Comparison of ENCODE assay signal across 20 cellular contexts in genomic region chr22:22711532-22711913, GRCh38.
DNase-seq lines count a peak whose midpoint lies in the region; TF ChIP-seq lines count a peak whose summit lies in the region.
"Had no signal": no experiment of that assay in that cellular context is flagged by ENCODE, and none has a peak within 500 bp of the region (broad histone marks: within the 10 kb centered on the region; RNA-seq: fewer than 3 reads in every experiment).

No MANE protein-coding gene starts in this region.

- in situ Hi-C loops in KBM-7 (cut with MboI; ENCODE audit: low pct_unique_long_range_greater_than_20kb, low sequenced_read_pairs): no loop called here

- H3K4me2 ChIP-seq in BLaER1 treated with 17β-estradiol and CSF1 and Interleukin-3, amounts not matched to agents 10 nM and 100 nM: peak overlapping the region in 7 of 11 experiments; percentile 57 to 81 (median 77); a peak in 12 of 22 replicates
- H3K4me2 ChIP-seq in Loucy (ENCODE audit: low read depth, low read length, poor library complexity, severe bottlenecking) (peak overlapping the region; percentile 54), skeletal muscle satellite cell (ENCODE audit: low read length) (peak overlapping the region; percentile 54)

- H3K36me3 ChIP-seq in BLaER1 treated with 17β-estradiol and CSF1 and Interleukin-3, amounts not matched to agents 10 nM and 100 nM: no peaks in the 10 kb centered on the region
- H3K36me3 ChIP-seq in Loucy (ENCODE audit: insufficient read depth, low read length): no peaks in the 10 kb centered on the region
- H3K36me3 ChIP-seq in skeletal muscle satellite cell (ENCODE audit: insufficient read depth, low read length): no peaks in the 10 kb centered on the region
- H3K36me3 ChIP-seq: gastroesophageal sphincter, pancreas, transverse colon had no signal

- H3K9me2 ChIP-seq in Loucy (replicated peaks; ENCODE audit: low read depth, low read length): no peaks in the 10 kb centered on the region

- no peak overlapping the region for H2AFZ ChIP-seq in Loucy (ENCODE audit: low read length)

- H3K27me3 ChIP-seq in BLaER1 treated with 17β-estradiol and CSF1 and Interleukin-3, amounts not matched to agents 10 nM and 100 nM: no peaks in the 10 kb centered on the region
- no peaks in the 10 kb centered on the region for H3K27me3 ChIP-seq in Loucy (ENCODE audit: insufficient read depth, low read length, poor library complexity, severe bottlenecking)
- no peaks in the 10 kb centered on the region for H3K27me3 ChIP-seq in skeletal muscle satellite cell (ENCODE audit: control insufficient read depth, insufficient read depth, low read length)
- H3K27me3 ChIP-seq: pancreas, transverse colon had no signal

- no peak overlapping the region for H3K9ac ChIP-seq in BLaER1 treated with 17β-estradiol and CSF1 and Interleukin-3, amounts not matched to agents 10 nM and 100 nM
- H3K9ac ChIP-seq in Loucy (ENCODE audit: low read depth, low read length, poor library complexity, severe bottlenecking): no peak overlapping the region
- H3K9ac ChIP-seq in skeletal muscle satellite cell (ENCODE audit: low read depth, low read length): peak overlapping the region; percentile 15

- H3K27ac ChIP-seq in BLaER1 treated with 17β-estradiol and CSF1 and Interleukin-3, amounts not matched to agents 10 nM and 100 nM: no peak overlapping the region
- no peak overlapping the region for H3K27ac ChIP-seq in coronary artery
- H3K27ac ChIP-seq: gastroesophageal sphincter, transverse colon had no signal

- H4K20me1 ChIP-seq in BLaER1 treated with 17β-estradiol and CSF1 and Interleukin-3, amounts not matched to agents 10 nM and 100 nM: no peaks in the 10 kb centered on the region; a peak in 1 of 22 replicates
- no peaks in the 10 kb centered on the region for H4K20me1 ChIP-seq in Loucy (ENCODE audit: insufficient read depth, low read length, poor library complexity, severe bottlenecking)

- TF ChIP-seq CTCF in Loucy (conservative IDR thresholded peaks at IDR 0.05; ENCODE audit: low read length) (no peak), coronary artery (IDR thresholded peaks at IDR 0.05) (no peak)

- DNase-seq in coronary artery (ENCODE audit: low spot score) (peak; percentile 24), KBM-7 (no peak), NCI-H1436 (lab: John Stamatoyannopoulos, UW) (no peak), globus pallidus (ENCODE audit: low spot score) (no peak), NOMO-1 (lab: John Stamatoyannopoulos, UW; ENCODE audit: unreplicated experiment in 2 of 2) (no peak)
- DNase-seq: activated CD4-positive, alpha-beta T cell treated with anti-CD3 and anti-CD28 coated beads, Interleukin-2, amount 10 ng/mL, durations not matched to agents 7 days and 5 days; activated T-cell treated with anti-CD3 and anti-CD28 coated beads, Interleukin-2, amount 50 U/mL, for 72 hours; DND-41; H9; hippocampal formation; left cardiac atrium; NCI-H526 treated with DMSO at 0.1 percent for 48 hours; nephron progenitor cell; pancreas; stimulated activated CD4-positive, alpha-beta T cell treated with anti-CD3 and anti-CD28 coated beads, Interleukin-2, amount 100 ng/mL, for 24 hours had no signal

- no peaks in the 10 kb centered on the region for H3K79me2 ChIP-seq in Loucy (ENCODE audit: insufficient read depth, low read length)

- H3K9me3 ChIP-seq in BLaER1 treated with 17β-estradiol and CSF1 and Interleukin-3, amounts not matched to agents 10 nM and 100 nM (replicated peaks in 1 of 11): no peaks in the 10 kb centered on the region
- H3K9me3 ChIP-seq in Loucy (ENCODE audit: insufficient read depth, low read depth, low read length) (no peaks in the 10 kb centered on the region), skeletal muscle satellite cell (replicated peaks; ENCODE audit: low read length) (no peaks in the 10 kb centered on the region)
- H3K9me3 ChIP-seq: gastroesophageal sphincter, pancreas, transverse colon had no signal

- no peak overlapping the region for H3K4me3 ChIP-seq in BLaER1 treated with 17β-estradiol and CSF1 and Interleukin-3, amounts not matched to agents 10 nM and 100 nM
- H3K4me3 ChIP-seq in Loucy (ENCODE audit: low read length, poor library complexity, severe bottlenecking) (no peak overlapping the region), coronary artery (no peak overlapping the region), skeletal muscle satellite cell (ENCODE audit: low read length) (no peak overlapping the region)
- H3K4me3 ChIP-seq: gastroesophageal sphincter, pancreas, transverse colon had no signal

- H3F3A ChIP-seq in Loucy (ENCODE audit: low read depth): no peaks in the 10 kb centered on the region

- peaks cover 45 to 56% (median 50%) of the 10 kb centered on the region in 10 experiments for H3K4me1 ChIP-seq in BLaER1 treated with 17β-estradiol and CSF1 and Interleukin-3, amounts not matched to agents 10 nM and 100 nM
- H3K4me1 ChIP-seq in Loucy (ENCODE audit: insufficient read depth, low read length, poor library complexity, severe bottlenecking) (peaks cover 41% of the 10 kb centered on the region), skeletal muscle satellite cell (ENCODE audit: control insufficient read depth, insufficient read depth, low read length) (peaks cover 15% of the 10 kb centered on the region)
- H3K4me1 ChIP-seq: gastroesophageal sphincter, transverse colon had no signal
